Comparison of ENCODE assay signal across 12 cellular contexts in genomic region chr4:102321260-102321991, GRCh38. TPM values are rescaled to one million over a fixed set of nuclear protein-coding genes. Genes with fewer than 3 reads are reported as not detected.
DNase-seq lines count a peak whose midpoint lies in the region; ATAC-seq and TF ChIP-seq lines count a peak whose summit lies in the region.
"Had no signal": no experiment of that assay in that cellular context is flagged by ENCODE, and none has a peak within 500 bp of the region (broad histone marks: within the 10 kb centered on the region; RNA-seq: fewer than 3 reads in every experiment).

No MANE protein-coding gene starts in this region.

- TF ChIP-seq CTCF in GM06990 (IDR thresholded peaks at IDR 0.05; ENCODE audit: insufficient read depth, low read length, poor library complexity, severe bottlenecking) (no peak), OCI-LY7 (conservative IDR thresholded peaks at IDR 0.05; ENCODE audit: low read length) (no peak), gastroesophageal sphincter (IDR thresholded peaks at IDR 0.05) (no peak), suprapubic skin (IDR thresholded peaks at IDR 0.05) (no peak)

- H3K27ac ChIP-seq in OCI-LY7 (ENCODE audit: low read depth, low read length, poor library complexity, severe bottlenecking) = no peak overlapping the region
- no peak overlapping the region for H3K27ac ChIP-seq in gastroesophageal sphincter
- H3K27ac ChIP-seq in suprapubic skin = no peak overlapping the region
- H3K27ac ChIP-seq in substantia nigra (ENCODE audit: low read depth, low read length, poor library complexity, severe bottlenecking) = no peak overlapping the region
- H3K27ac ChIP-seq: SJSA1 had no signal

- H3K4me3 ChIP-seq in GM06990 (replicated peaks; ENCODE audit: low read depth, low read length) (peak overlapping the region; percentile 25), OCI-LY7 (ENCODE audit: low read depth, low read length, poor library complexity, severe bottlenecking) (no peak overlapping the region), gastroesophageal sphincter (no peak overlapping the region), suprapubic skin (no peak overlapping the region)
- H3K4me3 ChIP-seq: SJSA1 had no signal

- POLR2A ChIA-PET in OCI-LY7 (lab: Charles Lee) = interaction anchor here (0.7 to 1.9 kb wide), 7 partner anchors 11 to 109 kb away, joined by 3 to 5 read pairs (median 4); partner anchors contain the start of gene SLC39A8

- H3K36me3 ChIP-seq in GM06990 (ENCODE audit: control insufficient read depth, insufficient read depth, low read length) (no peaks in the 10 kb centered on the region), OCI-LY7 (ENCODE audit: insufficient read depth, low read length) (no peaks in the 10 kb centered on the region), gastroesophageal sphincter (no peaks in the 10 kb centered on the region), suprapubic skin (no peaks in the 10 kb centered on the region)
- H3K36me3 ChIP-seq: SJSA1 had no signal

- TF ChIP-seq EP300 in gastroesophageal sphincter (IDR thresholded peaks at IDR 0.05) = no peak
- no peak for TF ChIP-seq EP300 in suprapubic skin (IDR thresholded peaks at IDR 0.05)

- H3K27me3 ChIP-seq in GM06990 (replicated peaks; ENCODE audit: control insufficient read depth, insufficient read depth, low read length) (no peaks in the 10 kb centered on the region), gastroesophageal sphincter (no peaks in the 10 kb centered on the region), suprapubic skin (no peaks in the 10 kb centered on the region)
- H3K27me3 ChIP-seq: SJSA1 had no signal

- H2AFZ ChIP-seq in OCI-LY7 (ENCODE audit: low read length) = no peak overlapping the region

- ATAC-seq in GM19395 (IDR thresholded peaks at IDR 0.05; ENCODE audit: unreplicated experiment) (peak; percentile 83), HG02884 (IDR thresholded peaks at IDR 0.05; ENCODE audit: unreplicated experiment) (peak; percentile 92), gastroesophageal sphincter (no peak)

- H3K9me3 ChIP-seq in OCI-LY7 (ENCODE audit: low read length) (no peaks in the 10 kb centered on the region), gastroesophageal sphincter (no peaks in the 10 kb centered on the region), suprapubic skin (no peaks in the 10 kb centered on the region)
- H3K9me3 ChIP-seq: SJSA1 had no signal

- no peaks in the 10 kb centered on the region for H3K9me2 ChIP-seq in OCI-LY7 (ENCODE audit: insufficient read depth, low read length)

- 93 to 95% methylated on average over 2 to 9 of the region's 11 CpGs for WGBS in gastroesophageal sphincter (ENCODE audit: low coverage in 1 of 2), 2 donors
- 86% methylated on average over 11 of the region's 11 CpGs for WGBS in suprapubic skin

- H3K4me2 ChIP-seq in OCI-LY7 (ENCODE audit: low read length) = peak overlapping the region; percentile 28

- no TSS peak for BruUV-seq in OCI-LY7 (replicated peaks; lab: Mats Ljungman, UMichigan)

- peak; percentile 13 for DNase-seq in GM06990 (ENCODE audit: extremely low read depth, insufficient read length)
- no peak for DNase-seq in OCI-LY7 (ENCODE audit: low spot score)
- DNase-seq in NCI-H2107 treated with DMSO at 0.1 percent for 48 hours (lab: John Stamatoyannopoulos, UW; ENCODE audit: unreplicated experiment) = no peak
- DNase-seq in suprapubic skin (ENCODE audit: low spot score in 2 of 2) = no peak
- DNase-seq in substantia nigra (lab: John Stamatoyannopoulos, UW) = no peak
- DNase-seq: CD4-positive, CD25-positive, alpha-beta regulatory T cell; NCI-H146; stimulated activated CD4-positive, alpha-beta T cell treated with anti-CD3 and anti-CD28 coated beads, Interleukin-4, amount 100 ng/mL, for 4 hours had no signal

- peaks cover 30% of the 10 kb centered on the region for H3K4me1 ChIP-seq in OCI-LY7 (ENCODE audit: insufficient read depth, low read length, poor library complexity, severe bottlenecking)
- H3K4me1 ChIP-seq in gastroesophageal sphincter = no peaks in the 10 kb centered on the region
- peaks cover 4% of the 10 kb centered on the region for H3K4me1 ChIP-seq in suprapubic skin

- CTCF ChIA-PET in OCI-LY7 (lab: Charles Lee; ENCODE audit: unreplicated experiment) = no interaction called here

- H3K79me2 ChIP-seq in OCI-LY7 (ENCODE audit: insufficient read depth, low read depth, low read length) = peaks cover 14% of the 10 kb centered on the region; the same call in 1 of the 2 replicates

- intact Hi-C loops in OCI-LY7 (cut with micrococcal nuclease; ENCODE audit: unreplicated experiment) = no loop called here

- TF ChIP-seq POLR2A in gastroesophageal sphincter (IDR thresholded peaks at IDR 0.05) (no peak), suprapubic skin (IDR thresholded peaks at IDR 0.05) (no peak)

- H4K20me1 ChIP-seq in OCI-LY7 (ENCODE audit: insufficient read depth, low read length) = peaks cover 9% of the 10 kb centered on the region

RNA-seq across cellular contexts. Expression of gene SLC39A8, which starts 23.9 kb away (rescaled TPM):
- total RNA-seq in OCI-LY7 (2014; rRNA removed; shearing (Covaris generic)) = 29.2 and 35.4 TPM in 2 replicates
- total RNA-seq in OCI-LY7 (2022) (57.0 and 60.5 TPM in 2 replicates), gastroesophageal sphincter (10 to 100 TPM in 1 of 4 donors, 1 to 10 TPM in 3; 1.7 to 13.8 (median 4.8) TPM), suprapubic skin (10 to 100 TPM; 15.0 to 24.1 (median 20.2) TPM)
